19 cellular contexts compared by ENCODE assay signal in the genomic region with DNA sequence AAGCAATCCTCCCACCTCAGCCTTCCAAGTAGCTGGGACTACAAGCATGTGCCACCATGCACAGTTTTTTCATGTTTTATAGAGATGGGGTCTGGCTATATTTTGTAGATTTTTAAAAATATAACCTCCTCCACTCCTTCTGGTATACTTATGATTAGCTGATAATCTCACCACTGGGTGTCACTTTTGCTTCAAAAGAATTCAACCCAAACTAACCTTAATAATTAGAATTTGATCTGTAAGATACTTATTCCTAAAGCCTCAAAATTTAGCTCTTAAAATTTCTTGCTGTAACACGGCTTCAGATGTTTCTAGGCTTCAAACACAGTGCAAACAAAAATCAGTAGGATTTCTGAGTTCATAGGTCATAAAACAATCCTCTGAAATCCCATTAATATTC.
A peak's percentile ranks its signal among the peaks of the same experiment; 100 is the strongest.
DNase-seq lines count a peak whose midpoint lies in the region; ATAC-seq and TF ChIP-seq lines count a peak whose summit lies in the region.
"Had no signal": no experiment of that assay in that cellular context is flagged by ENCODE, and none has a peak within 500 bp of the region (broad histone marks: within the 10 kb centered on the region; RNA-seq: fewer than 3 reads in every experiment).

No MANE protein-coding gene starts in this region.

- H3K36me3 Mint-ChIP-seq in memory B cell = peaks cover 30% of the 10 kb centered on the region

- no peak overlapping the region for H3K4me3 ChIP-seq in GM06990 (replicated peaks; ENCODE audit: low read depth, low read length)
- no peak overlapping the region for H3K4me3 ChIP-seq in LNCaP clone FGC (ENCODE audit: low read depth, low read length)
- H3K4me3 ChIP-seq: lung, thyroid gland had no signal

- H3K4me1 Mint-ChIP-seq in memory B cell = peaks cover 6% of the 10 kb centered on the region
- H3K4me1 Mint-ChIP-seq: CD4-positive, alpha-beta memory T cell; central memory CD8-positive, alpha-beta T cell; nephron progenitor cell had no signal

- H3K27ac Mint-ChIP-seq in memory B cell = peak overlapping the region; percentile 17
- H3K27ac Mint-ChIP-seq: nephron progenitor cell had no signal

- peak; percentile 9 for TF ChIP-seq CTCF in GM06990 (IDR thresholded peaks at IDR 0.05; ENCODE audit: insufficient read depth, low read length, poor library complexity, severe bottlenecking)
- peak; percentile 26; the same call in 1 of the 2 replicates for TF ChIP-seq CTCF in LNCaP clone FGC (IDR thresholded peaks at IDR 0.05; ENCODE audit: control insufficient read depth, extremely low read depth, insufficient read depth)

- peaks cover 1% of the 10 kb centered on the region for H3K36me3 ChIP-seq in GM06990 (ENCODE audit: control insufficient read depth, insufficient read depth, low read length)
- H3K36me3 ChIP-seq: thyroid gland had no signal

- H3K27me3 ChIP-seq in GM06990 (replicated peaks; ENCODE audit: control insufficient read depth, insufficient read depth, low read length) = no peaks in the 10 kb centered on the region
- H3K27me3 ChIP-seq: thyroid gland had no signal

- peaks cover 2% of the 10 kb centered on the region for H3K9me3 Mint-ChIP-seq in memory B cell
- H3K9me3 Mint-ChIP-seq: CD4-positive, alpha-beta memory T cell; central memory CD8-positive, alpha-beta T cell had no signal

- DNase-seq in GM06990 (ENCODE audit: extremely low read depth, insufficient read length) (no peak), LNCaP clone FGC (ENCODE audit: low read depth) (no peak), dermis blood vessel endothelial cell (peak; percentile 25), memory B cell (ENCODE audit: low spot score in 2 of 2) (no peak), hepatic stellate cell (ENCODE audit: low spot score) (no peak)
- no peak for DNase-seq in activated CD4-positive, alpha-beta T cell treated with anti-CD3 and anti-CD28 coated beads, Interleukin-2, amount 50 U/mL, for 1 hour
- DNase-seq: activated CD4-positive, alpha-beta T cell treated with anti-CD3 and anti-CD28 coated beads, Interleukin-2, amount 50 U/mL, for 4 hours; CD4-positive, alpha-beta memory T cell; NCI-H1436 treated with DMSO at 0.1 percent for 48 hours; NCI-H526; nephron progenitor cell; retina; stimulated activated CD4-positive, alpha-beta T cell treated with anti-CD3 and anti-CD28 coated beads, Interleukin-1b, Interleukin-23, amount 100 ng/mL, for 48 hours; T-helper 9 cell; thyroid gland had no signal

- ATAC-seq in memory B cell (ENCODE audit: low read depth) (no peak), HG02884 (IDR thresholded peaks at IDR 0.05; ENCODE audit: unreplicated experiment) (no peak)
- ATAC-seq: Right ventricle myocardium inferior had no signal

- no peak overlapping the region for H3K4me3 Mint-ChIP-seq in memory B cell
- H3K4me3 Mint-ChIP-seq: CD4-positive, alpha-beta memory T cell; central memory CD8-positive, alpha-beta T cell; nephron progenitor cell had no signal

- no peaks in the 10 kb centered on the region for H3K27me3 Mint-ChIP-seq in memory B cell
- H3K27me3 Mint-ChIP-seq: CD4-positive, alpha-beta memory T cell; central memory CD8-positive, alpha-beta T cell had no signal
